1 cellular context compared by ENCODE assay signal in the genomic region with DNA sequence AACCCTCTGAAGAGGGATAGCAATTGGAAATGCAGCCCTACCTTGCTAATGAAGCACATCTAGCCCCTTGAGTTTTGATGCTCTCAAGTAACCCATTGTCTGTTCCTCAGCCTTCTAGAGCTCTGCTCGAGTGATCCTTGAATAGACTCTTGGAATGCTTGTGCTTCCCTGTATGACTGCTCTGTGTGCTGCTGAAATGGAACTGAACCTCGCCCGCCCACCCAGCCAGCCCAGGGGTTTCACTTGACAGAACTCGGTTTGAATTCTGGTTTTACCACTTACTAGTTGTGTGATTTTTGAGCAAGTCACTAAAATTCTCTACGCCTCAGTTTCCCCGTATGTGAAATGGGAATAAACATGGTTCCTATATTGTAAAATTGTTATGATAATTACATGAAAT.
TF ChIP-seq lines count a peak whose summit lies in the region.

No MANE protein-coding gene starts in this region.

TF ChIP-seq in GM23338, 12 proteins besides CTCF, POLR2A, EP300 and RAD21 (continued from another document):
- no peak for TF ChIP-seq ZNF462 (CRISPR knock-in tag; IDR thresholded peaks at IDR 0.05)
